ENCODE assay signal across 8 cellular contexts in the genomic region with DNA sequence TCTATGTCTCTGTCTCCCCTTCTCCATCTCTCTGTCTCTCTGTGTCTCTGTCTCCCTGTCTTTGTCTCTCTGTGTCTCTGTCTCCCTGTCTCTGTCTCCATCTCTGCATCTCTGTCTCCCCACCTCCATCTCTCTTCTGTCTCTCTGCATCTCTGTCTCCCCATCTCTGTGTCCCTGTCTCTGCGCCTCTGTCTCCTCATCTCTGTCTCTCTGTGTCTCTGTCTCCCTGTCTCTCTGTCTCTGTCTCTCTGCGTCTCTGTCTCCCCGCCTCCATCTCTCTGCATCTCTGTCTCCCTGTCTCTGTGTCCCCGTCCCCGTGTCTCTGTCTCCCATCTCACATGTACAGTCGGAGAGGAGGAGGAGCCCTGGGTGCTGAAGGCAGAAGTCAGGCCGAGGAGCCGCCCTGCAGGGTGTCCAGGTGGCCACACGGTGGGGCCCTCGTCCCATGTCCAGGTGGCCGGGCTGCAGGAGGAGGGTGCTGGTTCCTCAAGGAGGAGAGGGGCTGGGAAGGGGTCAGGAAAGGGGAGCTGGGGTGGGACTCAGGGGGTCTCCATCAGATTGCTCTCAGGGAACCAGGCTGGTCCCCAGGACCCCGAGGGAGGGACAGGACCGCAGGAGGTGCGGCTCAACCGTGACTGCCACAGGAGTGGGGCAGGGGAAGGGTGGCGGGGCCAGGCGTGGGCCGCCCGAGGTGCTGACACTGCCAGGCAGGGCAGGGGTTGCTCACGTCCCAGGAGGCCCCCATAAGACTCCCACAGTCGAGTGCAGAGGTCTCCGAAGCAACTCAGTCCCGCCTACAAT. TPM values are rescaled to one million over a fixed set of nuclear protein-coding genes. Genes with fewer than 3 reads are reported as not detected.
DNase-seq lines count a peak whose midpoint lies in the region; ATAC-seq and TF ChIP-seq lines count a peak whose summit lies in the region.

No MANE protein-coding gene starts in this region.

- H3K27me3 ChIP-seq in GM06990 (replicated peaks; ENCODE audit: control insufficient read depth, insufficient read depth, low read length) (no peaks in the 10 kb centered on the region; the same call in 1 of the 2 replicates), heart right ventricle (peaks cover 0 to 12% (median 7%) of the 10 kb centered on the region in 7 donors)

- WGBS in heart right ventricle, 2 donors = 33 to 35% methylated on average over 23 of the region's 23 CpGs

- H3K4me3 ChIP-seq in GM06990 (replicated peaks; ENCODE audit: low read depth, low read length) (no peak overlapping the region), heart right ventricle (no peak overlapping the region), retinal pigment epithelial cell (ENCODE audit: low read length) (no peak overlapping the region)

- TF ChIP-seq CTCF in GM06990 (IDR thresholded peaks at IDR 0.05; ENCODE audit: insufficient read depth, low read length, poor library complexity, severe bottlenecking) = peak; percentile 85
- TF ChIP-seq CTCF in heart right ventricle (IDR thresholded peaks at IDR 0.05) = peak; percentile 53 to 85 (median 81)
- peak; percentile 91 for TF ChIP-seq CTCF in retinal pigment epithelial cell (conservative IDR thresholded peaks at IDR 0.05; ENCODE audit: low read depth, low read length)

- H3K36me3 ChIP-seq in GM06990 (ENCODE audit: control insufficient read depth, insufficient read depth, low read length) = no peaks in the 10 kb centered on the region
- H3K36me3 ChIP-seq in heart right ventricle = no peaks in the 10 kb centered on the region

- H3K9me3 ChIP-seq in heart right ventricle = no peaks in the 10 kb centered on the region

- peaks cover 0 to 11% (median 0%) of the 10 kb centered on the region in 9 donors for H3K4me1 ChIP-seq in heart right ventricle

- DNase-seq in GM06990 (ENCODE audit: extremely low read depth, insufficient read length) = peak; percentile 34
- DNase-seq in MV-4-11 (lab: John Stamatoyannopoulos, UW) = peak; percentile 56
- peak; percentile 82 for DNase-seq in SW480 (ENCODE audit: low spot score)
- peak; percentile 51 for DNase-seq in activated naive CD8-positive, alpha-beta T cell treated with anti-CD3 and anti-CD28 coated beads, Interleukin-2, amount 50 U/mL, for 16 hours (ENCODE audit: low read depth, low spot score)
- peak; percentile 66 to 76 for DNase-seq in heart right ventricle
- no peak for DNase-seq in retinal pigment epithelial cell (ENCODE audit: low read depth)

- intact Hi-C loops in heart right ventricle (cut with DNase I) = loop anchor here (1.0 to 10.0 kb wide), 12 partner anchors 100 to 698 kb away; a partner anchor contains a TSS

- H3K27ac ChIP-seq in heart right ventricle = no peak overlapping the region

- ATAC-seq in heart right ventricle (peak; percentile 59 to 86 (median 80)), GM19035 (IDR thresholded peaks at IDR 0.05; ENCODE audit: unreplicated experiment) (no peak), HG03442 (IDR thresholded peaks at IDR 0.05; ENCODE audit: unreplicated experiment) (no peak)

RNA-seq across cellular contexts. Expression of a gene that starts 25.6 kb away (rescaled TPM):
- not detected for total RNA-seq in heart right ventricle
- under 1 TPM; 0.14 to 0.15 TPM for polyA plus RNA-seq in heart right ventricle

RNA-seq across cellular contexts. Expression of a gene that starts 36.2 kb away (rescaled TPM):
- 1 to 10 TPM in 1 of 10 donors, under 1 TPM in 1, not detected in 8; 0.76 to 1.0 TPM for total RNA-seq in heart right ventricle
- 1 to 10 TPM in 1 of 2 donors, not detected in 1; 3.3 TPM for polyA plus RNA-seq in heart right ventricle

RNA-seq across cellular contexts. Expression of a gene that starts 58.0 kb away (rescaled TPM):
- total RNA-seq in heart right ventricle = 100 to 1,000 TPM in 3 of 10 donors, 10 to 100 TPM in 7; 68.8 to 195 (median 81.6) TPM
- 10 to 100 TPM; 36.0 to 85.9 TPM for polyA plus RNA-seq in heart right ventricle

Comparison
In these comparisons a context has a peak if more than half of its experiments do, and no peak if none do; other contexts are left out.
1. ATAC-seq: peak in heart right ventricle (8 of 8); none in GM19035 (single experiment) and HG03442 (single experiment).
2. Peak in every context shown above with its lines, with median percentiles within 50 percentile points of each other: CTCF ChIP-seq.